Comparison of ENCODE assay signal across 19 cellular contexts in genomic region chr4:90184560-90184959, GRCh38. TPM values are rescaled to one million over a fixed set of nuclear protein-coding genes. Genes with fewer than 3 reads are reported as not detected.
"Had no signal": no experiment of that assay in that cellular context is flagged by ENCODE, and none has a peak within 500 bp of the region (broad histone marks: within the 10 kb centered on the region; RNA-seq: fewer than 3 reads in every experiment).

No MANE protein-coding gene starts in this region.

- H3K36me3 ChIP-seq: left ventricle myocardium inferior, transverse colon had no signal

- H3K4me1 ChIP-seq: psoas muscle had no signal

- H3K36me3 Mint-ChIP-seq: activated CD8-positive, alpha-beta memory T cell treated with anti-CD3 and anti-CD28 coated beads, Interleukin-2, amount 10 ng/mL, durations not matched to agents 7 days and 5 days; activated naive CD4-positive, alpha-beta T cell treated with anti-CD3 and anti-CD28 coated beads, Interleukin-2, amount 50 U/mL, for 72 hours; stimulated activated naive B cell treated with anti-CD40 and anti-IgM and Interleukin-4, amounts not matched to agents 10 μg/mL and 1 μg/mL and 100 μg/mL, for 72 hours had no signal

- H3K27me3 Mint-ChIP-seq: activated CD8-positive, alpha-beta memory T cell treated with anti-CD3 and anti-CD28 coated beads, Interleukin-2, amount 10 ng/mL, durations not matched to agents 7 days and 5 days; activated T-cell treated with anti-CD3 and anti-CD28 coated beads, Interleukin-2, amount 50 U/mL, for 24 hours; central memory CD8-positive, alpha-beta T cell; stimulated activated naive B cell treated with anti-CD40 and anti-IgM and Interleukin-4, amounts not matched to agents 10 μg/mL and 1 μg/mL and 100 μg/mL, for 72 hours had no signal

- H3K4me3 ChIP-seq: body of pancreas, left ventricle myocardium inferior, psoas muscle, transverse colon had no signal

- DNase-seq: activated CD4-positive, alpha-beta T cell treated with anti-CD3 and anti-CD28 coated beads, Interleukin-2, amount 50 U/mL, for 4 hours; activated CD4-positive, CD25-positive, alpha-beta regulatory T cell treated with anti-CD3 and anti-CD28 coated beads, Interleukin-2, amount 50 U/mL, for 72 hours; activated CD8-positive, alpha-beta memory T cell treated with anti-CD3 and anti-CD28 coated beads, Interleukin-2, amount 10 ng/mL, durations not matched to agents 7 days and 5 days; activated effector memory CD4-positive, alpha-beta T cell treated with Interleukin-2 at 50 U/mL for 16 hours; activated T-cell treated with anti-CD3 and anti-CD28 coated beads, Interleukin-2, amount 50 U/mL, for 24 hours; amniotic stem cell; body of pancreas; effector memory CD4-positive, alpha-beta T cell; hypothalamus; left ventricle myocardium inferior; psoas muscle; stimulated activated CD4-positive, alpha-beta T cell treated with anti-CD3 and anti-CD28 coated beads, Interleukin-2, amount 100 ng/mL, for 24 hours; stimulated activated naive B cell treated with anti-CD40 and anti-IgM and Interleukin-4, amounts not matched to agents 10 μg/mL and 1 μg/mL and 100 μg/mL, for 72 hours; transverse colon had no signal

- H3K4me1 Mint-ChIP-seq: activated CD8-positive, alpha-beta memory T cell treated with anti-CD3 and anti-CD28 coated beads, Interleukin-2, amount 10 ng/mL, durations not matched to agents 7 days and 5 days; central memory CD8-positive, alpha-beta T cell had no signal

- H3K27ac Mint-ChIP-seq: activated CD8-positive, alpha-beta memory T cell treated with anti-CD3 and anti-CD28 coated beads, Interleukin-2, amount 10 ng/mL, durations not matched to agents 7 days and 5 days; activated naive CD4-positive, alpha-beta T cell treated with anti-CD3 and anti-CD28 coated beads, Interleukin-2, amount 50 U/mL, for 72 hours; activated T-cell treated with anti-CD3 and anti-CD28 coated beads, Interleukin-2, amount 50 U/mL, for 24 hours; stimulated activated naive B cell treated with anti-CD40 and anti-IgM and Interleukin-4, amounts not matched to agents 10 μg/mL and 1 μg/mL and 100 μg/mL, for 72 hours had no signal

- ATAC-seq: activated CD8-positive, alpha-beta memory T cell treated with anti-CD3 and anti-CD28 coated beads, Interleukin-2, amount 10 ng/mL, durations not matched to agents 7 days and 5 days; activated naive CD4-positive, alpha-beta T cell treated with anti-CD3 and anti-CD28 coated beads, Interleukin-2, amount 50 U/mL, for 72 hours; body of pancreas; psoas muscle; sciatic nerve; stimulated activated naive B cell treated with anti-CD40 and anti-IgM and Interleukin-4, amounts not matched to agents 10 μg/mL and 1 μg/mL and 100 μg/mL, for 72 hours had no signal

- H3K27ac ChIP-seq: body of pancreas, left ventricle myocardium inferior, psoas muscle had no signal

- H3K27me3 ChIP-seq: body of pancreas, transverse colon had no signal

- H3K4me3 Mint-ChIP-seq: activated CD8-positive, alpha-beta memory T cell treated with anti-CD3 and anti-CD28 coated beads, Interleukin-2, amount 10 ng/mL, durations not matched to agents 7 days and 5 days; activated T-cell treated with anti-CD3 and anti-CD28 coated beads, Interleukin-2, amount 50 U/mL, for 24 hours; central memory CD8-positive, alpha-beta T cell; stimulated activated naive B cell treated with anti-CD40 and anti-IgM and Interleukin-4, amounts not matched to agents 10 μg/mL and 1 μg/mL and 100 μg/mL, for 72 hours had no signal

- H3K9me3 Mint-ChIP-seq: activated naive CD4-positive, alpha-beta T cell treated with anti-CD3 and anti-CD28 coated beads, Interleukin-2, amount 50 U/mL, for 72 hours; activated T-cell treated with anti-CD3 and anti-CD28 coated beads, Interleukin-2, amount 50 U/mL, for 24 hours; stimulated activated naive B cell treated with anti-CD40 and anti-IgM and Interleukin-4, amounts not matched to agents 10 μg/mL and 1 μg/mL and 100 μg/mL, for 72 hours had no signal

RNA-seq across cellular contexts. Expression of gene CCSER1, which starts 57.4 kb away (rescaled TPM):
- total RNA-seq: epithelial cell of proximal tubule; T-helper 2 cell treated with Interferon-gamma antibody and Interleukin-4, amounts not matched to agents 100 ng/mL and 5 ng/mL, for 36 hours had no signal
